1 cellular context compared by ENCODE assay signal in the genomic region with DNA sequence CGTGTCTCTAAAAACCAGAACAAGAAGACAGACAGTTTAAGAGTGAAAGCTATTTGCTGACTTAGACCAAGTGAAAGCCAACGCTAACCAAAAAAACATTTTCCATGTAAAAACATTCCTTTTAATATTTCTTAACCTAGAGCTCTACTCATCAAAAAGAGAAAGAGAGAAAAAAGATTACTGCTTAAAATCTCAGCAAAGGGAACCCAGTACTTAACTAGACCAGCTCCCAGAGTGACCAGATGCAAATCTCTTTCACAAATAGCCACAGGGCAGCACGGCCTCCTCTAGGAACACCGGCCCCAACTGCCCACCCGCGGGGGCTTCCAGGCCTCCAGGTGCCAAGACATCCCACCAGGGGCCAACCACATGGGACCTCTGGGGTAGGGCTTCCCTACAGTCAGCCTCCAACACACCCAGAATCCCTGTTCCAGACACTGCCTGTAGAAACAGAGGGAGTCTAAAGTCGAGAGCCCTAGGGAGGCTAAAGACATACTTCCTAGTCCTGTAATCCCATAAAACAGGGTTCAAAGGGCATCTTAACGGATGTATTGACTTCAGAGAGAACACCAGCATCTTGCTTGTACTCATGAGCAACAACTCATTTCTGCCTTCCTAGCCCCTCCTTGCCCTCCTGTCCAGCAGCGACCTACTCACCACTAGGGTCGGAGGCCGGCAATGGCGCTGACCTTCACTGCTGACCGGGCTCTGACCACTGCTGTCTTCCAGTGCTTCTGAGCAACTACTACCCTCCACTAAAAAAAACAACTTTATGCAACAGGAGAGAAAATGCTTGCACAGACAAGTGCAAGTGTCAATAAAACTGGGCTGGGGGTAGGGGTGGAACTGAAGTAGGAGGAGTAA.
TF ChIP-seq lines count a peak whose summit lies in the region.

No MANE protein-coding gene starts in this region.

TF ChIP-seq in HepG2, 621 proteins besides CTCF, POLR2A, EP300 and RAD21 (continued from another document):
- TF ChIP-seq CHD2 (IDR thresholded peaks at IDR 0.05; ENCODE audit: low read depth, low read length), result no peak
- TF ChIP-seq KLF6 (CRISPR knock-in tag; IDR thresholded peaks at IDR 0.05), result 0 out of 2 replicates have a peak, but pooled peaks have one; percentile 40
- no peak for TF ChIP-seq ZNF101 (CRISPR knock-in tag; IDR thresholded peaks at IDR 0.05; ENCODE audit: borderline replicate concordance, low read depth)
- no peak for TF ChIP-seq SNRNP70 (IDR thresholded peaks at IDR 0.05; ENCODE audit: low read depth, low read length)
- no peak for TF ChIP-seq PAX8 (CRISPR knock-in tag; IDR thresholded peaks at IDR 0.05; ENCODE audit: borderline replicate concordance)
- TF ChIP-seq ZSCAN31 (CRISPR knock-in tag; IDR thresholded peaks at IDR 0.05; ENCODE audit: low read depth), result 0 out of 2 replicates have a peak, but pooled peaks have one; percentile 1
- TF ChIP-seq ZNF883 (CRISPR knock-in tag; IDR thresholded peaks at IDR 0.05; ENCODE audit: not compliant biosample characterization), result no peak
- no peak for TF ChIP-seq FOXP1 (IDR thresholded peaks at IDR 0.05)
- no peak; the same call in 1 of the 2 replicates for TF ChIP-seq FOXP1 (CRISPR knock-in tag; IDR thresholded peaks at IDR 0.05)
- no peak for TF ChIP-seq ZSCAN22 (CRISPR knock-in tag; IDR thresholded peaks at IDR 0.05)
- peak; percentile 79; the same call in 1 of the 2 replicates for TF ChIP-seq NR2C2 (CRISPR knock-in tag; IDR thresholded peaks at IDR 0.05; ENCODE audit: borderline replicate concordance)
- TF ChIP-seq, protein P1, sequence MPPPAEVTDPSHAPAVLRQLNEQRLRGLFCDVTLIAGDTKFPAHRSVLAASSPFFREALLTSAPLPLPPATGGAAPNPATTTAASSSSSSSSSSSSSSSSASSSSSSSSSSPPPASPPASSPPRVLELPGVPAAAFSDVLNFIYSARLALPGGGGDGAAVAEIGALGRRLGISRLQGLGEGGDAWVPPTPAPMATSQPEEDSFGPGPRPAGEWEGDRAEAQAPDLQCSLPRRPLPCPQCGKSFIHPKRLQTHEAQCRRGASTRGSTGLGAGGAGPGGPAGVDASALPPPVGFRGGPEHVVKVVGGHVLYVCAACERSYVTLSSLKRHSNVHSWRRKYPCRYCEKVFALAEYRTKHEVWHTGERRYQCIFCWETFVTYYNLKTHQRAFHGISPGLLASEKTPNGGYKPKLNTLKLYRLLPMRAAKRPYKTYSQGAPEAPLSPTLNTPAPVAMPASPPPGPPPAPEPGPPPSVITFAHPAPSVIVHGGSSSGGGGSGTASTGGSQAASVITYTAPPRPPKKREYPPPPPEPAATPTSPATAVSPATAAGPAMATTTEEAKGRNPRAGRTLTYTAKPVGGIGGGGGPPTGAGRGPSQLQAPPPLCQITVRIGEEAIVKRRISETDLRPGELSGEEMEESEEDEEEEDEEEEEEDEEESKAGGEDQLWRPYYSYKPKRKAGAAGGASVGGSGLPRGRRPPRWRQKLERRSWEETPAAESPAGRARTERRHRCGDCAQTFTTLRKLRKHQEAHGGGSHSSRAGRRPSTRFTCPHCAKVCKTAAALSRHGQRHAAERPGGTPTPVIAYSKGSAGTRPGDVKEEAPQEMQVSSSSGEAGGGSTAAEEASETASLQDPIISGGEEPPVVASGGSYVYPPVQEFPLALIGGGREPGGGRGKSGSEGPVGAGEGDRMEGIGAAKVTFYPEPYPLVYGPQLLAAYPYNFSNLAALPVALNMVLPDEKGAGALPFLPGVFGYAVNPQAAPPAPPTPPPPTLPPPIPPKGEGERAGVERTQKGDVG (CRISPR knock-in tag; IDR thresholded peaks at IDR 0.05; ENCODE audit: borderline replicate concordance), result peak; percentile 42; the same call in 1 of the 2 replicates
- TF ChIP-seq FOXA1 (IDR thresholded peaks at IDR 0.05), result no peak
- TF ChIP-seq FOXA1 (CRISPR knock-in tag; IDR thresholded peaks at IDR 0.05), result no peak; the same call in none of the 2 replicates
- TF ChIP-seq, protein P2, sequence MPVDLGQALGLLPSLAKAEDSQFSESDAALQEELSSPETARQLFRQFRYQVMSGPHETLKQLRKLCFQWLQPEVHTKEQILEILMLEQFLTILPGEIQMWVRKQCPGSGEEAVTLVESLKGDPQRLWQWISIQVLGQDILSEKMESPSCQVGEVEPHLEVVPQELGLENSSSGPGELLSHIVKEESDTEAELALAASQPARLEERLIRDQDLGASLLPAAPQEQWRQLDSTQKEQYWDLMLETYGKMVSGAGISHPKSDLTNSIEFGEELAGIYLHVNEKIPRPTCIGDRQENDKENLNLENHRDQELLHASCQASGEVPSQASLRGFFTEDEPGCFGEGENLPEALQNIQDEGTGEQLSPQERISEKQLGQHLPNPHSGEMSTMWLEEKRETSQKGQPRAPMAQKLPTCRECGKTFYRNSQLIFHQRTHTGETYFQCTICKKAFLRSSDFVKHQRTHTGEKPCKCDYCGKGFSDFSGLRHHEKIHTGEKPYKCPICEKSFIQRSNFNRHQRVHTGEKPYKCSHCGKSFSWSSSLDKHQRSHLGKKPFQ (CRISPR knock-in tag; IDR thresholded peaks at IDR 0.05; ENCODE audit: insufficient replicate concordance), result no peak
- peak; percentile 15; the same call in 1 of the 2 replicates for TF ChIP-seq TBX2 (CRISPR knock-in tag; IDR thresholded peaks at IDR 0.05; ENCODE audit: borderline replicate concordance)
- TF ChIP-seq MIER3 (CRISPR knock-in tag; IDR thresholded peaks at IDR 0.05; ENCODE audit: borderline replicate concordance), result peak; percentile 45; the same call in 1 of the 2 replicates
- 0 out of 2 replicates have a peak, but pooled peaks have one; percentile 20 for TF ChIP-seq SOX5 (CRISPR knock-in tag; IDR thresholded peaks at IDR 0.05; ENCODE audit: borderline replicate concordance)
- TF ChIP-seq AHR (CRISPR knock-in tag; IDR thresholded peaks at IDR 0.05), result no peak
- TF ChIP-seq, protein P3, sequence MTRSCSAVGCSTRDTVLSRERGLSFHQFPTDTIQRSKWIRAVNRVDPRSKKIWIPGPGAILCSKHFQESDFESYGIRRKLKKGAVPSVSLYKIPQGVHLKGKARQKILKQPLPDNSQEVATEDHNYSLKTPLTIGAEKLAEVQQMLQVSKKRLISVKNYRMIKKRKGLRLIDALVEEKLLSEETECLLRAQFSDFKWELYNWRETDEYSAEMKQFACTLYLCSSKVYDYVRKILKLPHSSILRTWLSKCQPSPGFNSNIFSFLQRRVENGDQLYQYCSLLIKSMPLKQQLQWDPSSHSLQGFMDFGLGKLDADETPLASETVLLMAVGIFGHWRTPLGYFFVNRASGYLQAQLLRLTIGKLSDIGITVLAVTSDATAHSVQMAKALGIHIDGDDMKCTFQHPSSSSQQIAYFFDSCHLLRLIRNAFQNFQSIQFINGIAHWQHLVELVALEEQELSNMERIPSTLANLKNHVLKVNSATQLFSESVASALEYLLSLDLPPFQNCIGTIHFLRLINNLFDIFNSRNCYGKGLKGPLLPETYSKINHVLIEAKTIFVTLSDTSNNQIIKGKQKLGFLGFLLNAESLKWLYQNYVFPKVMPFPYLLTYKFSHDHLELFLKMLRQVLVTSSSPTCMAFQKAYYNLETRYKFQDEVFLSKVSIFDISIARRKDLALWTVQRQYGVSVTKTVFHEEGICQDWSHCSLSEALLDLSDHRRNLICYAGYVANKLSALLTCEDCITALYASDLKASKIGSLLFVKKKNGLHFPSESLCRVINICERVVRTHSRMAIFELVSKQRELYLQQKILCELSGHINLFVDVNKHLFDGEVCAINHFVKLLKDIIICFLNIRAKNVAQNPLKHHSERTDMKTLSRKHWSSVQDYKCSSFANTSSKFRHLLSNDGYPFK (CRISPR knock-in tag; IDR thresholded peaks at IDR 0.05; ENCODE audit: borderline replicate concordance), result peak; percentile 44; the same call in 1 of the 2 replicates
- no peak for TF ChIP-seq CREM (IDR thresholded peaks at IDR 0.05)
- no peak for TF ChIP-seq CREM (CRISPR knock-in tag; IDR thresholded peaks at IDR 0.05)
- 0 out of 2 replicates have a peak, but pooled peaks have one; percentile 10 for TF ChIP-seq HHEX (CRISPR knock-in tag; IDR thresholded peaks at IDR 0.05)
- TF ChIP-seq KMT2B (CRISPR knock-in tag; IDR thresholded peaks at IDR 0.05), result no peak
TF ChIP-seq in HepG2: peak in this region for 99.
